Comparison of ENCODE assay signal across 23 cellular contexts in genomic region chr13:37229931-37230330, GRCh38.
DNase-seq lines count a peak whose midpoint lies in the region; ATAC-seq, FAIRE-seq and TF ChIP-seq lines count a peak whose summit lies in the region.
"Had no signal": no experiment of that assay in that cellular context is flagged by ENCODE, and none has a peak within 500 bp of the region (broad histone marks: within the 10 kb centered on the region; RNA-seq: fewer than 3 reads in every experiment).

No MANE protein-coding gene starts in this region.

- no peaks in the 10 kb centered on the region for H3K79me2 ChIP-seq in mammary epithelial cell (ENCODE audit: insufficient read depth, low read length)

- no peak overlapping the region for H3K27ac ChIP-seq in mammary epithelial cell (ENCODE audit: insufficient read depth, low read depth, low read length)
- no peak overlapping the region for H3K27ac ChIP-seq in foreskin keratinocyte
- no peak overlapping the region for H3K27ac ChIP-seq in pancreas
- H3K27ac ChIP-seq: 22Rv1; A549; BLaER1 treated with 17β-estradiol and CSF1 and Interleukin-3, amounts not matched to agents 10 nM and 100 nM; C4-2B had no signal

- DNase-seq in mammary epithelial cell: peak; percentile 43
- no peak for DNase-seq in MCF 10A (ENCODE audit: unreplicated experiment)
- DNase-seq in bronchial epithelial cell (ENCODE audit: low read depth): peak; percentile 50
- DNase-seq in foreskin keratinocyte: peak; percentile 28 to 53
- no peak for DNase-seq in ureter (ENCODE audit: low spot score)
- no peak for DNase-seq in pancreas
- DNase-seq: AML-193; Caco-2; Calu3; CD4-positive, alpha-beta T cell; CD8-positive, alpha-beta T cell; DMS79 treated with DMSO at 0.1 percent for 48 hours; GF-D8 had no signal

- peaks cover 3% of the 10 kb centered on the region for H3K9me3 ChIP-seq in mammary epithelial cell (replicated peaks; ENCODE audit: insufficient read depth, low read length)
- H3K9me3 ChIP-seq in pancreas: no peaks in the 10 kb centered on the region
- H3K9me3 ChIP-seq: A549, Caco-2 had no signal

- peaks cover 10% of the 10 kb centered on the region for H3K36me3 Mint-ChIP-seq in MCF 10A (ENCODE audit: insufficient read depth, unreplicated experiment)
- H3K36me3 Mint-ChIP-seq: CD8-positive, alpha-beta T cell had no signal

- H3K4me1 ChIP-seq in mammary epithelial cell (ENCODE audit: insufficient read depth, low read length) (peaks cover 4% of the 10 kb centered on the region), foreskin keratinocyte (peaks cover 13% of the 10 kb centered on the region), pancreas (no peaks in the 10 kb centered on the region)
- H3K4me1 ChIP-seq: A549; BLaER1 treated with 17β-estradiol and CSF1 and Interleukin-3, amounts not matched to agents 10 nM and 100 nM; Caco-2 had no signal

- no peak overlapping the region for H3K4me2 ChIP-seq in mammary epithelial cell (ENCODE audit: insufficient read depth, low read depth, low read length)
- H3K4me2 ChIP-seq: A549; BLaER1 treated with 17β-estradiol and CSF1 and Interleukin-3, amounts not matched to agents 10 nM and 100 nM had no signal

- CTCF ChIA-PET in mammary epithelial cell (lab: Charles Lee; ENCODE audit: low non-redundant PET): no interaction called here
- CTCF ChIA-PET in MCF 10A (lab: Yijun Ruan, JAX): interaction anchor here (0.6 kb wide), 2 partner anchors 45 to 556 kb away, joined by 3 to 4 read pairs; no protein-coding TSS in a partner anchor

- no peaks in the 10 kb centered on the region for H4K20me1 ChIP-seq in mammary epithelial cell (ENCODE audit: insufficient read depth, low read length)
- H4K20me1 ChIP-seq: BLaER1 treated with 17β-estradiol and CSF1 and Interleukin-3, amounts not matched to agents 10 nM and 100 nM had no signal

- peaks cover 16% of the 10 kb centered on the region for H3K4me1 Mint-ChIP-seq in MCF 10A (ENCODE audit: insufficient read depth, unreplicated experiment)
- H3K4me1 Mint-ChIP-seq: B cell had no signal

- dilution Hi-C loops in mammary epithelial cell (cut with HindIII; ENCODE audit: low sequenced_read_pairs): no loop called here

- H3K4me3 Mint-ChIP-seq in MCF 10A (ENCODE audit: unreplicated experiment): no peak overlapping the region
- H3K4me3 Mint-ChIP-seq: B cell; CD4-positive, alpha-beta T cell; CD8-positive, alpha-beta T cell had no signal

- peaks cover 8% of the 10 kb centered on the region for H3K9me3 Mint-ChIP-seq in MCF 10A (ENCODE audit: unreplicated experiment)

- POLR2A ChIA-PET in MCF 10A (lab: Yijun Ruan, JAX): interaction anchor here (0.7 to 1.5 kb wide), 3 partner anchors 9 to 281 kb away, joined by 3 to 4 read pairs (median 3); no protein-coding TSS in a partner anchor

- H3K4me3 ChIP-seq in mammary epithelial cell (replicated peaks in 1 of 3; ENCODE audit: insufficient read depth in 1 of 3, low read depth in 2 of 3, low read length in 3 of 3) (no peak overlapping the region), bronchial epithelial cell (ENCODE audit: low read depth, low read length) (no peak overlapping the region), pancreas (no peak overlapping the region)
- H3K4me3 ChIP-seq: A549; BLaER1 treated with 17β-estradiol and CSF1 and Interleukin-3, amounts not matched to agents 10 nM and 100 nM had no signal

- no peak overlapping the region for H3K27ac Mint-ChIP-seq in MCF 10A (ENCODE audit: low read depth, unreplicated experiment)
- H3K27ac Mint-ChIP-seq: B cell; CD4-positive, alpha-beta T cell; CD8-positive, alpha-beta T cell had no signal

- BruUV-seq in mammary epithelial cell (replicated peaks; lab: Mats Ljungman, UMichigan) (no TSS peak), MCF 10A (replicated peaks; lab: Mats Ljungman, UMichigan) (no TSS peak)

- H3K27me3 Mint-ChIP-seq in MCF 10A (ENCODE audit: insufficient read depth, unreplicated experiment): no peaks in the 10 kb centered on the region
- H3K27me3 Mint-ChIP-seq: B cell; CD4-positive, alpha-beta T cell had no signal

- ATAC-seq in foreskin keratinocyte (no peak), HG02981 (IDR thresholded peaks at IDR 0.05; ENCODE audit: unreplicated experiment) (no peak), pancreas (no peak)
- ATAC-seq: A549; CD8-positive, alpha-beta T cell had no signal

- H3K36me3 ChIP-seq in mammary epithelial cell (ENCODE audit: insufficient read depth, low read length) (no peaks in the 10 kb centered on the region), bronchial epithelial cell (ENCODE audit: control insufficient read depth, insufficient read depth, low read length) (no peaks in the 10 kb centered on the region), pancreas (no peaks in the 10 kb centered on the region)
- H3K36me3 ChIP-seq: BLaER1 treated with 17β-estradiol and CSF1 and Interleukin-3, amounts not matched to agents 10 nM and 100 nM had no signal

- in situ Hi-C loops in mammary epithelial cell (cut with MboI; ENCODE audit: low sequenced_read_pairs in 2 of 2): no loop called here

- H3K9ac ChIP-seq in mammary epithelial cell (ENCODE audit: insufficient read depth, low read length): no peak overlapping the region
- H3K9ac ChIP-seq: BLaER1 treated with 17β-estradiol and CSF1 and Interleukin-3, amounts not matched to agents 10 nM and 100 nM had no signal

- TF ChIP-seq CTCF in mammary epithelial cell (conservative IDR thresholded peaks at IDR 0.05 in 1 of 2, IDR thresholded peaks at IDR 0.05 in 1 of 2; ENCODE audit: extremely low read depth in 1 of 2, insufficient read depth in 1 of 2, low read depth in 1 of 2, low read length in 2 of 2) (no peak), MCF 10A (IDR thresholded peaks at IDR 0.05; ENCODE audit: unreplicated experiment) (no peak), bronchial epithelial cell (IDR thresholded peaks at IDR 0.05; ENCODE audit: insufficient read depth, low read length, severe bottlenecking) (no peak), foreskin keratinocyte (conservative IDR thresholded peaks at IDR 0.05) (no peak), pancreas (IDR thresholded peaks at IDR 0.05) (no peak)

- no peaks in the 10 kb centered on the region for H3K27me3 ChIP-seq in mammary epithelial cell (ENCODE audit: insufficient read depth, low read length)
- H3K27me3 ChIP-seq in bronchial epithelial cell (ENCODE audit: control insufficient read depth, insufficient read depth, low read length): no peaks in the 10 kb centered on the region
- H3K27me3 ChIP-seq in foreskin keratinocyte: no peaks in the 10 kb centered on the region
- H3K27me3 ChIP-seq in pancreas: no peaks in the 10 kb centered on the region
- H3K27me3 ChIP-seq: BLaER1 treated with 17β-estradiol and CSF1 and Interleukin-3, amounts not matched to agents 10 nM and 100 nM had no signal

- no peak overlapping the region for H2AFZ ChIP-seq in mammary epithelial cell (ENCODE audit: low read depth, low read length)

- FAIRE-seq in bronchial epithelial cell (lab: Jason Lieb, UNC) (no peak), pancreas (lab: Jason Lieb, UNC) (no peak)
- FAIRE-seq: A549, D721Med, G401.6, GM12891, GM19239 had no signal

- 0% methylated on average over 1 of the region's 1 CpG for WGBS in mammary epithelial cell (ENCODE audit: low coverage, missing lambda C conversion rate)
- 0% methylated on average over 1 of the region's 1 CpG for WGBS in pancreas, 2 donors

- intact Hi-C loops in mammary epithelial cell (cut with micrococcal nuclease): no loop called here
- intact Hi-C loops in MCF 10A (cut with micrococcal nuclease): no loop called here
- intact Hi-C loops in pancreas (cut with DNase I): no loop called here

Comparison
In these comparisons a context has a peak if more than half of its experiments do, and no peak if none do; other contexts are left out.
1. DNase-seq: peak in mammary epithelial cell (single experiment), bronchial epithelial cell (single experiment) and foreskin keratinocyte (2 of 2); none in MCF 10A (single experiment), ureter (single experiment) and pancreas (0 of 6).